Comparison of ENCODE assay signal across 8 cellular contexts in the genomic region with DNA sequence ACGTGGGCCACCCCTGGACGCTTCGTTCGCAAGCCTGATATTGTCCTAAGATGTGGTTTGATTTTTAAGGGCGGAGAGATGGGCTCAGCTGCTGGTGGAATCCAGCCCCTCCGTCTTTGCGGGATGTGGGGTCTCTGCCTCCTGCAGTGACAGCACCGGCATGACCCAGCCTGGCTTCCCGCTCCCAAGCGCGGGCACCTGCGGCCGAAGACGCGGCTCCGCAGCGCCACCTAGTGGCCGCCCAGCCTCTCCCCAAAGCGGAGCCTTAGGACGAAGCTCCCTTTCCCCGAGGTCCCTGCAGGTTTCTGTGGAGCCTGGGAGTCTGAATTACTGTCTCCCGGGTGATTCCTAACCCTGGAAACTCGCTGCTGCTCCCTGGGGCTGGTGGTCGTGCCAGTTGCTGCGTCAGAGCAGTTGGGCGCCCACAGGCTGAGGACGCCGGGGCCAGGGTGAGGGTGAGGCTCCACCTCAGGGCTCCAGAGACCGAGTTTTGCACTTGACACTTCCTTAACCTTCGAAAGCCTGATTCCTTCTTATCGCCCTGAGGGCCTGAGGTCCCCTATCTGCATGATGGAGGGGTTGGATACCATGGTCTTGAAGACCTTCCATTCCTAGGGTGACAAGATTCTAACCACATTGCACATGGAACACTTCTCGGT.
DNase-seq lines count a peak whose midpoint lies in the region; ATAC-seq lines count a peak whose summit lies in the region.

No MANE protein-coding gene starts in this region.

- in situ Hi-C loops in KBM-7 (cut with MboI; ENCODE audit: low pct_unique_long_range_greater_than_20kb, low sequenced_read_pairs) (no loop called here), T47D (cut with HindIII; ENCODE audit: low pct_unique_long_range_greater_than_20kb, low sequenced_read_pairs) (no loop called here)

- peak; percentile 71 for ATAC-seq in GM21515 (IDR thresholded peaks at IDR 0.05; ENCODE audit: unreplicated experiment)

- DNase-seq in Daoy (ENCODE audit: low read depth) (peak; percentile 72), KBM-7 (peak; percentile 44), UCSD-AML1 (lab: John Stamatoyannopoulos, UW; ENCODE audit: unreplicated experiment) (peak; percentile 49), T47D (ENCODE audit: low read depth in 1 of 2, low spot score in 1 of 2) (peak; percentile 46 to 71), left kidney (ENCODE audit: low read depth, low spot score) (peak; percentile 77), SIG-M5 (lab: John Stamatoyannopoulos, UW) (no peak)
- DNase-seq in stimulated activated CD8-positive, alpha-beta memory T cell treated with anti-CD3 and anti-CD28 coated beads, Interleukin-12 subunit alpha, Interleukin-12 subunit beta, amount 100 ng/mL, for 24 hours (ENCODE audit: extremely low read depth), result peak; percentile 26
